Comparison of ENCODE assay signal across 23 cellular contexts in genomic region chrX:6909396-6909795, GRCh38.
"Had no signal": no experiment of that assay in that cellular context is flagged by ENCODE, and none has a peak within 500 bp of the region (broad histone marks: within the 10 kb centered on the region; RNA-seq: fewer than 3 reads in every experiment).

No MANE protein-coding gene starts in this region.

- DNase-seq: IMR-90, Kasumi-1, MV-4-11, NCI-H1048, NCI-H1105, NCI-H1417, NCI-H1436 treated with DMSO at 0.1 percent for 48 hours, NCI-H1694, NCI-H187 treated with DMSO at 0.1 percent for 48 hours, NCI-H2029 treated with DMSO at 0.1 percent for 48 hours, NCI-H2227 treated with DMSO at 0.1 percent for 48 hours, NCI-H524, NCI-H526 treated with DMSO at 0.1 percent for 48 hours, NCI-H748 treated with DMSO at 0.1 percent for 48 hours, SHP77, SK-N-SH, SW 1271, T-cell had no signal

- H3K27ac Mint-ChIP-seq: T-cell had no signal

- H3K4me2 ChIP-seq: KMS-11, SK-N-SH had no signal

- H3K4me3 ChIP-seq: K562 had no signal

- H3K27ac ChIP-seq: KMS-11, RWPE1 had no signal

- H3K27me3 Mint-ChIP-seq: T-cell had no signal

- H3K36me3 Mint-ChIP-seq: T-cell had no signal

- FAIRE-seq: HepG2, K562, RCC 7860 had no signal

- H3K4me3 Mint-ChIP-seq: T-cell had no signal

- H3K4me1 Mint-ChIP-seq: T-cell had no signal

- H3K9me3 Mint-ChIP-seq: T-cell had no signal

- H3K9ac ChIP-seq: KMS-11, SK-N-SH had no signal
